1 cellular context compared by ENCODE assay signal in genomic region chr10:43344051-43344450, GRCh38.
TF ChIP-seq lines count a peak whose summit lies in the region.

No MANE protein-coding gene starts in this region.

TF ChIP-seq in WTC11, 78 proteins besides CTCF, POLR2A, EP300 and RAD21 (continued from another document):
- TF ChIP-seq, protein P1, sequence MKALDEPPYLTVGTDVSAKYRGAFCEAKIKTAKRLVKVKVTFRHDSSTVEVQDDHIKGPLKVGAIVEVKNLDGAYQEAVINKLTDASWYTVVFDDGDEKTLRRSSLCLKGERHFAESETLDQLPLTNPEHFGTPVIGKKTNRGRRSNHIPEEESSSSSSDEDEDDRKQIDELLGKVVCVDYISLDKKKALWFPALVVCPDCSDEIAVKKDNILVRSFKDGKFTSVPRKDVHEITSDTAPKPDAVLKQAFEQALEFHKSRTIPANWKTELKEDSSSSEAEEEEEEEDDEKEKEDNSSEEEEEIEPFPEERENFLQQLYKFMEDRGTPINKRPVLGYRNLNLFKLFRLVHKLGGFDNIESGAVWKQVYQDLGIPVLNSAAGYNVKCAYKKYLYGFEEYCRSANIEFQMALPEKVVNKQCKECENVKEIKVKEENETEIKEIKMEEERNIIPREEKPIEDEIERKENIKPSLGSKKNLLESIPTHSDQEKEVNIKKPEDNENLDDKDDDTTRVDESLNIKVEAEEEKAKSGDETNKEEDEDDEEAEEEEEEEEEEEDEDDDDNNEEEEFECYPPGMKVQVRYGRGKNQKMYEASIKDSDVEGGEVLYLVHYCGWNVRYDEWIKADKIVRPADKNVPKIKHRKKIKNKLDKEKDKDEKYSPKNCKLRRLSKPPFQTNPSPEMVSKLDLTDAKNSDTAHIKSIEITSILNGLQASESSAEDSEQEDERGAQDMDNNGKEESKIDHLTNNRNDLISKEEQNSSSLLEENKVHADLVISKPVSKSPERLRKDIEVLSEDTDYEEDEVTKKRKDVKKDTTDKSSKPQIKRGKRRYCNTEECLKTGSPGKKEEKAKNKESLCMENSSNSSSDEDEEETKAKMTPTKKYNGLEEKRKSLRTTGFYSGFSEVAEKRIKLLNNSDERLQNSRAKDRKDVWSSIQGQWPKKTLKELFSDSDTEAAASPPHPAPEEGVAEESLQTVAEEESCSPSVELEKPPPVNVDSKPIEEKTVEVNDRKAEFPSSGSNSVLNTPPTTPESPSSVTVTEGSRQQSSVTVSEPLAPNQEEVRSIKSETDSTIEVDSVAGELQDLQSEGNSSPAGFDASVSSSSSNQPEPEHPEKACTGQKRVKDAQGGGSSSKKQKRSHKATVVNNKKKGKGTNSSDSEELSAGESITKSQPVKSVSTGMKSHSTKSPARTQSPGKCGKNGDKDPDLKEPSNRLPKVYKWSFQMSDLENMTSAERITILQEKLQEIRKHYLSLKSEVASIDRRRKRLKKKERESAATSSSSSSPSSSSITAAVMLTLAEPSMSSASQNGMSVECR (CRISPR knock-in tag; IDR thresholded peaks at IDR 0.05; ENCODE audit: borderline replicate concordance) = no peak
- TF ChIP-seq FOXP1 (CRISPR knock-in tag; IDR thresholded peaks at IDR 0.05; ENCODE audit: borderline replicate concordance) = no peak
- TF ChIP-seq NR2C2 (CRISPR knock-in tag; IDR thresholded peaks at IDR 0.05) = no peak
- TF ChIP-seq MYBL2 (CRISPR knock-in tag; IDR thresholded peaks at IDR 0.05) = no peak
- TF ChIP-seq ZNF396 (CRISPR knock-in tag; IDR thresholded peaks at IDR 0.05; ENCODE audit: borderline replicate concordance) = no peak
- TF ChIP-seq ZMAT4 (CRISPR knock-in tag; IDR thresholded peaks at IDR 0.05) = no peak
- no peak for TF ChIP-seq OVOL2 (CRISPR knock-in tag; IDR thresholded peaks at IDR 0.05; ENCODE audit: borderline replicate concordance)
- no peak for TF ChIP-seq CDX4 (CRISPR knock-in tag; IDR thresholded peaks at IDR 0.05; ENCODE audit: borderline replicate concordance)
